Comparison of ENCODE assay signal across 16 cellular contexts in genomic region chr15:39128746-39129145, GRCh38.
DNase-seq lines count a peak whose midpoint lies in the region; ATAC-seq, FAIRE-seq and TF ChIP-seq lines count a peak whose summit lies in the region.
"Had no signal": no experiment of that assay in that cellular context is flagged by ENCODE, and none has a peak within 500 bp of the region (broad histone marks: within the 10 kb centered on the region; RNA-seq: fewer than 3 reads in every experiment).

No MANE protein-coding gene starts in this region.

- H3K23ac ChIP-seq in H1 (ENCODE audit: insufficient read length) = no peak overlapping the region

- no peak for TF ChIP-seq RAD21 in H1 (IDR thresholded peaks at IDR 0.05 in 1 of 2, conservative IDR thresholded peaks at IDR 0.05 in 1 of 2; ENCODE audit: low read depth in 2 of 2, low read length in 2 of 2)

- no peak overlapping the region for H2BK20ac ChIP-seq in H1 (ENCODE audit: low read length)

- H4K5ac ChIP-seq in H1 (ENCODE audit: insufficient read length, low read depth, low read length) = no peak overlapping the region

- H3K27me3 ChIP-seq in Panc1 (ENCODE audit: control insufficient read depth, insufficient read depth, low read length) = no peaks in the 10 kb centered on the region
- H3K27me3 ChIP-seq in H1 (replicated peaks in 1 of 4; ENCODE audit: control insufficient read depth in 3 of 4, extremely low read depth in 1 of 4, insufficient read depth in 3 of 4, low read length in 3 of 4) = no peaks in the 10 kb centered on the region
- H3K27me3 ChIP-seq in A673 (replicated peaks; ENCODE audit: insufficient read depth, low read depth, low read length, poor library complexity) = peaks cover 18% of the 10 kb centered on the region
- H3K27me3 ChIP-seq: gastrocnemius medialis, testis had no signal

- no peak overlapping the region for H3K56ac ChIP-seq in H1 (replicated peaks; ENCODE audit: insufficient read length, low read depth, low read length)

- no peaks in the 10 kb centered on the region for H3K79me2 ChIP-seq in H1 (ENCODE audit: control insufficient read depth in 1 of 2, insufficient read depth in 2 of 2, low read length in 2 of 2)

- TF ChIP-seq CTCF in Panc1 (IDR thresholded peaks at IDR 0.05) (no peak), H1 (IDR thresholded peaks at IDR 0.05; ENCODE audit: control extremely low read depth in 1 of 3, insufficient read depth in 1 of 3, low read depth in 1 of 3, low read length in 3 of 3) (no peak), progenitor cell of endocrine pancreas (IDR thresholded peaks at IDR 0.05; ENCODE audit: unreplicated experiment) (no peak), A673 (conservative IDR thresholded peaks at IDR 0.05; ENCODE audit: low read depth, low read length) (no peak)

- CTCF ChIA-PET in Panc1 (lab: Charles Lee) (interaction anchor here (0.7 kb wide), 1 partner anchor 479 kb away, joined by 5 read pairs; no protein-coding TSS in a partner anchor), H1 (lab: Charles Lee; ENCODE audit: partially characterized antibody) (interaction anchor here (2.5 kb wide), 1 partner anchor 27 kb away, joined by 6 read pairs; no protein-coding TSS in a partner anchor), A673 (lab: Charles Lee) (no interaction called here)

- no peak for FAIRE-seq in H1 (lab: Jason Lieb, UNC)

- no peaks in the 10 kb centered on the region for H3K36me3 ChIP-seq in Panc1 (ENCODE audit: control insufficient read depth, insufficient read depth, low read length)
- no peaks in the 10 kb centered on the region for H3K36me3 ChIP-seq in H1 (ENCODE audit: control insufficient read depth in 2 of 4, insufficient read depth in 4 of 4, low read length in 3 of 4)
- H3K36me3 ChIP-seq in A673 (ENCODE audit: insufficient read depth, low read length, poor library complexity, severe bottlenecking) = no peaks in the 10 kb centered on the region
- H3K36me3 ChIP-seq: gastrocnemius medialis had no signal

- POLR2A ChIA-PET in Panc1 (lab: Charles Lee) (no interaction called here), H1 (lab: Charles Lee; ENCODE audit: partially characterized antibody) (interaction anchor here (0.7 kb wide), 1 partner anchor 452 kb away, joined by 4 read pairs; the partner anchor contains the start of gene THBS1), A673 (lab: Charles Lee; ENCODE audit: low non-redundant PET) (no interaction called here)

- TF ChIP-seq POLR2A in H1 (IDR thresholded peaks at IDR 0.05; ENCODE audit: control extremely low read depth in 1 of 2, low read depth in 2 of 2, low read length in 2 of 2) = no peak

- in situ Hi-C loops in Panc1 (cut with HindIII; ENCODE audit: low pct_unique_long_range_greater_than_20kb, low sequenced_read_pairs) = no loop called here

- no peaks in the 10 kb centered on the region for H3K36me3 Mint-ChIP-seq in progenitor cell of endocrine pancreas (ENCODE audit: insufficient read depth)
- H3K36me3 Mint-ChIP-seq in activated T-cell treated with anti-CD3 and anti-CD28 coated beads, Interleukin-2, amount 50 U/mL, for 4 hours (ENCODE audit: insufficient read depth) = no peaks in the 10 kb centered on the region
- H3K36me3 Mint-ChIP-seq: immature natural killer cell had no signal

- no peak overlapping the region for H3K4me3 Mint-ChIP-seq in progenitor cell of endocrine pancreas (ENCODE audit: low read depth)
- H3K4me3 Mint-ChIP-seq in activated T-cell treated with anti-CD3 and anti-CD28 coated beads, Interleukin-2, amount 50 U/mL, for 4 hours = no peak overlapping the region
- H3K4me3 Mint-ChIP-seq: activated CD4-positive, alpha-beta T cell treated with anti-CD3 and anti-CD28 coated beads, Interleukin-2, amount 10 ng/mL, durations not matched to agents 7 days and 5 days; effector memory CD8-positive, alpha-beta T cell; immature natural killer cell had no signal

- H3K9me3 ChIP-seq in Panc1 (ENCODE audit: control insufficient read depth, insufficient read depth, low read depth, low read length) = peaks cover 9% of the 10 kb centered on the region; the same call in 1 of the 2 replicates
- H3K9me3 ChIP-seq in H1 (ENCODE audit: insufficient read depth in 2 of 2, low read depth in 1 of 2, low read length in 1 of 2) = no peaks in the 10 kb centered on the region
- H3K9me3 ChIP-seq in A673 (ENCODE audit: low read depth, low read length, poor library complexity, severe bottlenecking) = no peaks in the 10 kb centered on the region
- H3K9me3 ChIP-seq: gastrocnemius medialis, testis had no signal

- no peak overlapping the region for H2BK120ac ChIP-seq in H1 (replicated peaks; ENCODE audit: low read depth, low read length)

- no peaks in the 10 kb centered on the region for H3K23me2 ChIP-seq in H1 (ENCODE audit: low read depth, low read length)

- H3K9me3 Mint-ChIP-seq in progenitor cell of endocrine pancreas (ENCODE audit: low read depth) = no peaks in the 10 kb centered on the region
- H3K9me3 Mint-ChIP-seq in activated T-cell treated with anti-CD3 and anti-CD28 coated beads, Interleukin-2, amount 50 U/mL, for 4 hours = no peaks in the 10 kb centered on the region
- H3K9me3 Mint-ChIP-seq: activated CD4-positive, alpha-beta T cell treated with anti-CD3 and anti-CD28 coated beads, Interleukin-2, amount 10 ng/mL, durations not matched to agents 7 days and 5 days; effector memory CD8-positive, alpha-beta T cell; immature natural killer cell had no signal

- no peak for TF ChIP-seq EP300 in H1 (IDR thresholded peaks at IDR 0.05; ENCODE audit: borderline replicate concordance in 1 of 2, low read depth in 2 of 2, low read length in 2 of 2)

- H3K27me3 Mint-ChIP-seq in progenitor cell of endocrine pancreas = peaks cover 12% of the 10 kb centered on the region
- peaks cover 9% of the 10 kb centered on the region for H3K27me3 Mint-ChIP-seq in activated T-cell treated with anti-CD3 and anti-CD28 coated beads, Interleukin-2, amount 50 U/mL, for 4 hours (ENCODE audit: low read depth)

- BruUV-seq in Panc1 (replicated peaks; lab: Mats Ljungman, UMichigan) (no TSS peak), A673 (replicated peaks; lab: Mats Ljungman, UMichigan) (no TSS peak)

- H2AFZ ChIP-seq in H1 (ENCODE audit: low read length) = peak overlapping the region; percentile 88; the same call in 1 of the 2 replicates

- 0 out of 2 replicates have a peak overlapping the region, but pooled peaks have one; percentile 29 for H2BK12ac ChIP-seq in H1 (ENCODE audit: low read depth, low read length)

- intact Hi-C loops in Panc1 (cut with micrococcal nuclease; ENCODE audit: unreplicated experiment) = no loop called here
- intact Hi-C loops in A673 (cut with micrococcal nuclease; ENCODE audit: unreplicated experiment) = loop anchor here (5.0 kb wide), 1 partner anchor 454 kb away; the partner anchor contains the start of gene THBS1

- H3K4me1 ChIP-seq in Panc1 (ENCODE audit: control insufficient read depth, insufficient read depth, low read length) = peaks cover 24% of the 10 kb centered on the region
- peaks cover 0 to 6% (median 3%) of the 10 kb centered on the region in 4 experiments; a peak in 5 of 7 replicates for H3K4me1 ChIP-seq in H1 (replicated peaks in 1 of 4; ENCODE audit: control insufficient read depth in 3 of 4, insufficient read depth in 4 of 4, low read length in 3 of 4)
- H3K4me1 ChIP-seq in A673 (ENCODE audit: insufficient read depth, low read length, poor library complexity, severe bottlenecking) = no peaks in the 10 kb centered on the region

- ATAC-seq in Panc1 (peak; percentile 24), HG03439 (IDR thresholded peaks at IDR 0.05; ENCODE audit: unreplicated experiment) (no peak), GM21723 (IDR thresholded peaks at IDR 0.05; ENCODE audit: unreplicated experiment) (no peak)
- no peak for ATAC-seq in activated T-cell treated with anti-CD3 and anti-CD28 coated beads, Interleukin-2, amount 50 U/mL, for 4 hours
- ATAC-seq: effector memory CD8-positive, alpha-beta T cell; gastrocnemius medialis had no signal

- DNase-seq in Daoy (ENCODE audit: low read depth) = peak; percentile 72
- DNase-seq in Panc1 (ENCODE audit: low read depth, low spot score) = no peak
- no peak for DNase-seq in H1 (ENCODE audit: low read depth in 1 of 2, low spot score in 2 of 2)
- no peak for DNase-seq in progenitor cell of endocrine pancreas (ENCODE audit: low spot score, unreplicated experiment)
- no peak for DNase-seq in A673 (ENCODE audit: low spot score)
- no peak for DNase-seq in activated T-cell treated with anti-CD3 and anti-CD28 coated beads, Interleukin-2, amount 50 U/mL, for 4 hours
- DNase-seq: activated CD4-positive, alpha-beta T cell treated with anti-CD3 and anti-CD28 coated beads, Interleukin-2, amount 10 ng/mL, durations not matched to agents 7 days and 5 days; activated effector memory CD4-positive, alpha-beta T cell treated with Interleukin-2 at 50 U/mL for 16 hours; DMS79 treated with DMSO at 0.1 percent for 48 hours; effector memory CD8-positive, alpha-beta T cell; gastrocnemius medialis; immature natural killer cell; NCI-H82; testis had no signal

- no peak overlapping the region for H4K91ac ChIP-seq in H1 (replicated peaks; ENCODE audit: insufficient read length, low read length)

- 0 out of 2 replicates have a peak overlapping the region, but pooled peaks have one; percentile 24 for H2AK5ac ChIP-seq in H1 (ENCODE audit: low read depth, low read length)

- H4K20me1 ChIP-seq in H1 (replicated peaks in 1 of 2; ENCODE audit: control insufficient read depth in 1 of 2, insufficient read depth in 2 of 2, low read length in 2 of 2) = peaks cover 0 to 2% of the 10 kb centered on the region in 2 experiments

- H3K27ac ChIP-seq in Panc1 (ENCODE audit: low read length) (peak overlapping the region; percentile 81), H1 (ENCODE audit: low read depth, low read length) (no peak overlapping the region), A673 (ENCODE audit: low read depth, low read length, poor library complexity, severe bottlenecking) (no peak overlapping the region)
- H3K27ac ChIP-seq: gastrocnemius medialis had no signal

- WGBS in H1 (ENCODE audit: extremely low coverage in 1 of 2, insufficient coverage in 1 of 2, insufficient read length in 1 of 2, insufficient replicate concordance in 2 of 2, low coverage in 1 of 2, low lambda C conversion rate in 2 of 2, missing lambda C conversion rate in 1 of 2), 2 experiments = 80% methylated on average over 2 of the region's 2 CpGs; no CpG with 5 or more reads in 1 of the 2 experiments

- no peak overlapping the region for H3K4ac ChIP-seq in H1 (replicated peaks; ENCODE audit: insufficient read length, low read depth, low read length)

- H3K4me2 ChIP-seq in H1 (ENCODE audit: insufficient read depth in 1 of 2, low read depth in 2 of 2, low read length in 2 of 2) = no peak overlapping the region

- H3K9ac ChIP-seq in H1 (replicated peaks in 1 of 4; ENCODE audit: extremely low read depth in 1 of 4, low read depth in 3 of 4, low read length in 3 of 4) = no peak overlapping the region

- H2BK15ac ChIP-seq in H1 (ENCODE audit: low read length) = no peak overlapping the region

- H3K27ac Mint-ChIP-seq in progenitor cell of endocrine pancreas = peak overlapping the region; percentile 29
- H3K27ac Mint-ChIP-seq: activated CD4-positive, alpha-beta T cell treated with anti-CD3 and anti-CD28 coated beads, Interleukin-2, amount 10 ng/mL, durations not matched to agents 7 days and 5 days; effector memory CD8-positive, alpha-beta T cell; immature natural killer cell had no signal

- no peak overlapping the region for H2BK5ac ChIP-seq in H1 (ENCODE audit: low read depth, low read length)

- peaks cover 10% of the 10 kb centered on the region for H3K4me1 Mint-ChIP-seq in progenitor cell of endocrine pancreas (ENCODE audit: low read depth)
- peaks cover 1% of the 10 kb centered on the region for H3K4me1 Mint-ChIP-seq in activated T-cell treated with anti-CD3 and anti-CD28 coated beads, Interleukin-2, amount 50 U/mL, for 4 hours (ENCODE audit: low read depth)
- H3K4me1 Mint-ChIP-seq: immature natural killer cell had no signal

- no peak overlapping the region for H4K8ac ChIP-seq in H1 (ENCODE audit: extremely low read depth, insufficient read depth, low read length)

- H3K79me1 ChIP-seq in H1 (ENCODE audit: low read depth, low read length) = no peaks in the 10 kb centered on the region

- no peak overlapping the region for H3K14ac ChIP-seq in H1 (ENCODE audit: insufficient read length)

- H3K18ac ChIP-seq in H1 (ENCODE audit: extremely low read depth, low read length) = no peak overlapping the region

- H3K4me3 ChIP-seq in Panc1 (ENCODE audit: low read depth in 2 of 2, low read length in 2 of 2) (no peak overlapping the region), H1 (ENCODE audit: extremely low read depth in 1 of 4, insufficient read depth in 2 of 4, low read depth in 3 of 4, low read length in 4 of 4) (no peak overlapping the region), A673 (ENCODE audit: low read depth, low read length, poor library complexity, severe bottlenecking) (no peak overlapping the region)
- H3K4me3 ChIP-seq: gastrocnemius medialis, testis had no signal
